Comparison of ENCODE assay signal across 28 cellular contexts in the genomic region with DNA sequence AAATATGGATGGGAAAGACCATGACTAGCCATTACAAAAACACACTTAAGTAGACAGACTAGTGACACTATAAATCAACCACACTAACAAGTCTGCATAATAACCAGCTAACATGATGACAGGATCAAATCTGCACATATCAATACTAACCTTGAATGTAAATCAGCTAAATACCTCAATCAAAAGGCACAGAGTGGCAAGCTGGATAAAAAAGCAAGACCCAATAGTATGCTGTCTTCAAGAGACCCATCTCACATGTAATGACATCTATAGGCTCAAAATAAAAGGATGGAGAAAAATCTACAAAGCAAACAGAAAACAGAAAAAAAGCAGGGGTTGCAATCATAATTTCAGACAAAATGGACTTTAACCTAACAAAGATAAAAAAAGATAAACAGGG. TPM values are rescaled to one million over a fixed set of nuclear protein-coding genes. Genes with fewer than 3 reads are reported as not detected.
"Had no signal": no experiment of that assay in that cellular context is flagged by ENCODE, and none has a peak within 500 bp of the region (broad histone marks: within the 10 kb centered on the region; RNA-seq: fewer than 3 reads in every experiment).

No MANE protein-coding gene starts in this region.

- H3K27me3 Mint-ChIP-seq: stimulated activated memory B cell treated with anti-CD40 and anti-IgM and Interleukin-4, amounts not matched to agents 10 μg/mL and 1 μg/mL and 100 μg/mL, for 72 hours; stimulated activated naive B cell treated with anti-CD40 and anti-IgM and Interleukin-4, amounts not matched to agents 10 μg/mL and 1 μg/mL and 100 μg/mL, for 72 hours; stimulated activated naive CD8-positive, alpha-beta T cell treated with anti-CD3 and anti-CD28 coated beads, Interleukin-15, amount 100 ng/mL, for 72 hours; stimulated activated naive CD8-positive, alpha-beta T cell treated with anti-CD3 and anti-CD28 coated beads, Interleukin-15, Interleukin-2, amounts not matched to agents 100 ng/mL and 50 ng/mL, for 24 hours; type B pancreatic cell had no signal

- H3K4me3 ChIP-seq: stomach, suprapubic skin, testis, thoracic aorta, thyroid gland, tibial artery, tibial nerve, transverse colon, upper lobe of left lung, upper lobe of right lung, uterus, vagina had no signal

- H3K27ac ChIP-seq: stomach, suprapubic skin, testis, thoracic aorta, thyroid gland, tibial artery, tibial nerve, transverse colon, upper lobe of left lung, upper lobe of right lung, uterus, vagina had no signal

- H3K4me1 Mint-ChIP-seq: stimulated activated effector memory CD8-positive, alpha-beta T cell treated with anti-CD3 and anti-CD28 coated beads, Interleukin-12 subunit alpha, Interleukin-12 subunit beta, amount 100 ng/mL, for 72 hours; stimulated activated naive CD8-positive, alpha-beta T cell treated with anti-CD3 and anti-CD28 coated beads, Interleukin-15, amount 100 ng/mL, for 72 hours had no signal

- H3K27me3 ChIP-seq: stomach, suprapubic skin, testis, thyroid gland, tibial artery, tibial nerve, transverse colon, upper lobe of left lung, upper lobe of right lung, uterus, vagina had no signal

- H3K4me3 Mint-ChIP-seq: stimulated activated effector memory CD8-positive, alpha-beta T cell treated with anti-CD3 and anti-CD28 coated beads, Interleukin-12 subunit alpha, Interleukin-12 subunit beta, amount 100 ng/mL, for 72 hours; stimulated activated memory B cell treated with anti-CD40 and anti-IgM and Interleukin-4, amounts not matched to agents 10 μg/mL and 1 μg/mL and 100 μg/mL, for 72 hours; stimulated activated naive B cell treated with anti-CD40 and anti-IgM and Interleukin-4, amounts not matched to agents 10 μg/mL and 1 μg/mL and 100 μg/mL, for 72 hours; stimulated activated naive CD8-positive, alpha-beta T cell treated with anti-CD3 and anti-CD28 coated beads, Interleukin-15, amount 100 ng/mL, for 72 hours; stimulated activated naive CD8-positive, alpha-beta T cell treated with anti-CD3 and anti-CD28 coated beads, Interleukin-15, Interleukin-2, amounts not matched to agents 100 ng/mL and 50 ng/mL, for 24 hours; type B pancreatic cell had no signal

- H3K9me3 ChIP-seq: suprapubic skin, testis, thoracic aorta, thyroid gland, tibial artery, tibial nerve, upper lobe of left lung, upper lobe of right lung, uterus, vagina had no signal

- H3K4me1 ChIP-seq: stomach, suprapubic skin, testis, tibial artery, transverse colon, upper lobe of right lung, uterus, vagina had no signal

- H3K36me3 Mint-ChIP-seq: stimulated activated effector memory CD8-positive, alpha-beta T cell treated with anti-CD3 and anti-CD28 coated beads, Interleukin-12 subunit alpha, Interleukin-12 subunit beta, amount 100 ng/mL, for 72 hours had no signal

- DNase-seq: stimulated activated CD4-positive, alpha-beta T cell treated with anti-CD3 and anti-CD28 coated beads, Interleukin-2, amount 100 ng/mL, for 48 hours; stimulated activated CD4-positive, alpha-beta T cell treated with anti-CD3 and anti-CD28 coated beads, Interleukin-4, amount 100 ng/mL, for 1 hour; stimulated activated CD4-positive, alpha-beta T cell treated with anti-CD3 and anti-CD28 coated beads, Interleukin-4, amount 100 ng/mL, for 24 hours; stimulated activated CD4-positive, alpha-beta T cell treated with anti-CD3 and anti-CD28 coated beads, Interleukin-4, amount 100 ng/mL, for 4 hours; stimulated activated CD8-positive, alpha-beta memory T cell treated with anti-CD3 and anti-CD28 coated beads, Interleukin-4, amount 100 ng/mL, for 48 hours; stimulated activated naive B cell treated with anti-CD40 and anti-IgM and Interleukin-4, amounts not matched to agents 10 μg/mL and 1 μg/mL and 100 μg/mL, for 72 hours; stimulated activated naive CD4-positive, alpha-beta T cell; stimulated activated naive CD4-positive, alpha-beta T cell treated with Interleukin-2 at 50 U/mL for 16 hours; stimulated activated naive CD8-positive, alpha-beta T cell treated with anti-CD3 and anti-CD28 coated beads, Interleukin-15, amount 100 ng/mL, for 72 hours; stimulated activated naive CD8-positive, alpha-beta T cell treated with anti-CD3 and anti-CD28 coated beads, Interleukin-15, Interleukin-2, amounts not matched to agents 100 U/mL and 50 U/mL, for 24 hours; stomach; substantia nigra; testis; thyroid gland; tibial artery; transverse colon; trophoblast cell; upper lobe of left lung; upper lobe of right lung; uterus had no signal

- H3K36me3 ChIP-seq: suprapubic skin, thyroid gland, transverse colon, upper lobe of right lung, uterus, vagina had no signal

- ATAC-seq: stimulated activated effector memory CD8-positive, alpha-beta T cell treated with anti-CD3 and anti-CD28 coated beads, Interleukin-12 subunit alpha, Interleukin-12 subunit beta, amount 100 ng/mL, for 72 hours; stimulated activated memory B cell treated with anti-CD40 and anti-IgM and Interleukin-4, amounts not matched to agents 10 μg/mL and 1 μg/mL and 100 μg/mL, for 72 hours; stimulated activated naive B cell treated with anti-CD40 and anti-IgM and Interleukin-4, amounts not matched to agents 10 μg/mL and 1 μg/mL and 100 μg/mL, for 72 hours; stimulated activated naive CD8-positive, alpha-beta T cell treated with anti-CD3 and anti-CD28 coated beads, Interleukin-15, amount 100 ng/mL, for 72 hours; stimulated activated naive CD8-positive, alpha-beta T cell treated with anti-CD3 and anti-CD28 coated beads, Interleukin-15, Interleukin-2, amounts not matched to agents 100 U/mL and 50 U/mL, for 24 hours; upper lobe of right lung had no signal

- H3K27ac Mint-ChIP-seq: stimulated activated effector memory CD8-positive, alpha-beta T cell treated with anti-CD3 and anti-CD28 coated beads, Interleukin-12 subunit alpha, Interleukin-12 subunit beta, amount 100 ng/mL, for 72 hours; stimulated activated memory B cell treated with anti-CD40 and anti-IgM and Interleukin-4, amounts not matched to agents 10 μg/mL and 1 μg/mL and 100 μg/mL, for 72 hours; stimulated activated naive B cell treated with anti-CD40 and anti-IgM and Interleukin-4, amounts not matched to agents 10 μg/mL and 1 μg/mL and 100 μg/mL, for 72 hours; stimulated activated naive CD8-positive, alpha-beta T cell treated with anti-CD3 and anti-CD28 coated beads, Interleukin-15, amount 100 ng/mL, for 72 hours; stimulated activated naive CD8-positive, alpha-beta T cell treated with anti-CD3 and anti-CD28 coated beads, Interleukin-15, Interleukin-2, amounts not matched to agents 100 ng/mL and 50 ng/mL, for 24 hours; type B pancreatic cell had no signal

RNA-seq across cellular contexts. Expression of a gene that starts 16.3 kb away (rescaled TPM):
- total RNA-seq: vagina had no signal
